In the genomic region with DNA sequence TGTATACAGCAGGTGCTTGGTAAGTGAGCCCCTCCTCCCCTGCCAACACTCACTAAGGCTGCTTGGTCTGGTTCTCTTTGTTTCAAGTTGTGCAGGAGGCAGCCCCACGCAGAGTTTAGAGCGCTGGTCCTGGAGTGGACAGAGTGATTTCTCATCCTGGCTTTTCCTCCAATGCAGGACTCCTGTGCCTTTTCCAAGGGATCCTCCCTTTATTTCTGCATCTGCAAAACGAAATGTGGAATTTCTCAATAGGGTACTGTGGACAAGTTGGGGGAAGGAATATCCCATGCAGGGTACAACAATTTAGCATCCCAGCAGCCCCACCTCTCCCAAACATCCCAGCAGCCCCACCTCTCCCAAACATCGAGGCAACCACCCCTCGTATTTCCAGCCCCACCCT, we compare ENCODE assay signal across 20 cellular contexts.
"Had no signal": no experiment of that assay in that cellular context is flagged by ENCODE, and none has a peak within 500 bp of the region (broad histone marks: within the 10 kb centered on the region; RNA-seq: fewer than 3 reads in every experiment).

No MANE protein-coding gene starts in this region.

- H3K9me3 Mint-ChIP-seq: dendritic cell treated with granulocyte-macrophage colony-stimulating factor and Interleukin-4, amounts not matched to agents 40 ng/mL and 50 ng/mL, for 4 days; endodermal cell; memory B cell; natural killer cell had no signal

- H3K4me3 Mint-ChIP-seq: dendritic cell treated with granulocyte-macrophage colony-stimulating factor and Interleukin-4, amounts not matched to agents 40 ng/mL and 50 ng/mL, for 4 days; endodermal cell; memory B cell; natural killer cell had no signal

- DNase-seq: colonic mucosa; effector CD8-positive, alpha-beta T cell; endodermal cell; foreskin fibroblast; gastrocnemius medialis; head of caudate nucleus; left ventricle myocardium superior; natural killer cell; stimulated activated CD4-positive, alpha-beta T cell treated with anti-CD3 and anti-CD28 coated beads, Interleukin-12 subunit alpha, Interleukin-12 subunit beta, amount 100 ng/mL, for 4 hours; stimulated activated CD4-positive, alpha-beta T cell treated with anti-CD3 and anti-CD28 coated beads, Interleukin-1b, Interleukin-23, amount 100 ng/mL, for 48 hours; stimulated activated CD4-positive, alpha-beta T cell treated with anti-CD3 and anti-CD28 coated beads, Interleukin-4, amount 100 ng/mL, for 1 hour; stimulated activated CD8-positive, alpha-beta memory T cell treated with anti-CD3 and anti-CD28 coated beads, Interleukin-4, amount 100 ng/mL, for 48 hours; stimulated activated naive CD4-positive, alpha-beta T cell treated with Interleukin-2 at 50 U/mL for 16 hours; stomach; thyroid gland; trophoblast cell had no signal

- ATAC-seq: esophagus mucosa, gastrocnemius medialis, left ventricle myocardium superior, natural killer cell, sciatic nerve had no signal

- H3K27ac Mint-ChIP-seq: dendritic cell treated with granulocyte-macrophage colony-stimulating factor and Interleukin-4, amounts not matched to agents 40 ng/mL and 50 ng/mL, for 4 days; endodermal cell; memory B cell; natural killer cell had no signal

- H3K36me3 Mint-ChIP-seq: memory B cell, natural killer cell had no signal
